In the genomic region with DNA sequence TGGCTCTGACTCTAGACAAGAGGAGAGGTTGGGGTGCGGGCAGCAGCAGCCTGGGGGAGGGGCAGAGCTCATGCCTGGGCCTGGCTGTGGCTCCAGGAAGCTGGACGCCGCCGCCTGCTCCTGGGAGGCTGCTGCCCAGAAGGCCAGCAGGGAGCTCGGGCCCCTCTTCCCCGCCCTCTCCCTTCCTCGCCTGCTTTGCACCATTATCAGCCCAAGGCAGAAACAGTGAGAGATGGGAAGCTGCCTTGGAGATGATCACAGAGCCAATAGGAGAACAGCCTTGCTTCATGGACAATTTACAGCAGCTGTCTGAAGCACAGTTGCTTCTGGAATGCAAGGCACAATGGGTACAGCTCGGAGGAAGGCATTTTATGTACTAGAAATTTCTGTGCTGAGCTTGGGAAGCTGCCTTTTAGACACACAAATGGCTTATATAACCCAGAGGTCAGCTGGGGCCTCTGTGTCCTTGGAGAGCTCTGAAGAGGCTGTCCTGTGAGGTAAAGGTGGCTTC, we compare ENCODE assay signal across 8 cellular contexts. TPM values are rescaled to one million over a fixed set of nuclear protein-coding genes. Genes with fewer than 3 reads are reported as not detected.
DNase-seq lines count a peak whose midpoint lies in the region; ATAC-seq and TF ChIP-seq lines count a peak whose summit lies in the region.

No MANE protein-coding gene starts in this region.

- TF ChIP-seq CTCF in H9 (conservative IDR thresholded peaks at IDR 0.05), result no peak

- H3K18ac ChIP-seq in H9 (ENCODE audit: insufficient read length, low read depth, low read length), result no peak overlapping the region

- H3K4me1 Mint-ChIP-seq in H9, result peaks cover 8 to 18% of the 10 kb centered on the region in 2 experiments

- H3K4me2 ChIP-seq in H9 (ENCODE audit: insufficient read depth, insufficient read length, low read length), result no peak overlapping the region

- no CpG with 5 or more reads among the region's 8 CpGs for WGBS in H9 (ENCODE audit: extremely low coverage, insufficient read length, low lambda C conversion rate)

- H3K27me3 ChIP-seq in H9 (ENCODE audit: insufficient read depth, low read length), result no peaks in the 10 kb centered on the region

- H4K20me1 ChIP-seq in H9 (ENCODE audit: control insufficient read depth, insufficient read depth, insufficient read length), result no peaks in the 10 kb centered on the region

- H3K79me2 ChIP-seq in H9 (ENCODE audit: insufficient read depth, low read length), result no peaks in the 10 kb centered on the region

- H2BK5ac ChIP-seq in H9 (ENCODE audit: insufficient read length, low read length), result no peak overlapping the region

- H3K14ac ChIP-seq in H9 (ENCODE audit: insufficient read depth, low read length), result no peak overlapping the region

- no peak overlapping the region for H2AK5ac ChIP-seq in H9 (ENCODE audit: insufficient read length, low read length)

- H3K36me3 Mint-ChIP-seq in H9 (ENCODE audit: insufficient read depth in 1 of 3, low read depth in 3 of 3), result no peaks in the 10 kb centered on the region

- H3K27ac Mint-ChIP-seq in H9, result no peak overlapping the region; a peak in 1 of 7 replicates

- DNase-seq in H9, result peak; percentile 65
- peak in 25 of 61 donors; percentile 2 to 72 (median 13) for DNase-seq in caudate nucleus (lab: John Stamatoyannopoulos, UW)
- DNase-seq in kidney tubule cell (ENCODE audit: low spot score), result peak; percentile 16
- DNase-seq in activated CD4-positive, alpha-beta T cell treated with anti-CD3 and anti-CD28 coated beads, Interleukin-2, amount 50 U/mL, for 48 hours, result no peak
- no peak for DNase-seq in NCI-H524 treated with DMSO at 0.1 percent for 48 hours (lab: John Stamatoyannopoulos, UW)
- no peak for DNase-seq in activated gamma-delta T cell (lab: John Stamatoyannopoulos, UW)

- no peak overlapping the region for H4K91ac ChIP-seq in H9 (ENCODE audit: insufficient read length, low read depth, low read length)

- no peak overlapping the region for H3K9ac ChIP-seq in H9 (ENCODE audit: extremely low read depth, insufficient read length, low read length)

- H3T11ph ChIP-seq in H9 (ENCODE audit: low read length), result no peak overlapping the region

- peaks cover 4% of the 10 kb centered on the region; the same call in 1 of the 2 replicates for H3K4me1 ChIP-seq in H9 (ENCODE audit: insufficient read depth, low read length)

- H4K8ac ChIP-seq in H9 (replicated peaks; ENCODE audit: insufficient read length, low read depth, low read length), result no peak overlapping the region

- H3K9me3 Mint-ChIP-seq in H9, result no peaks in the 10 kb centered on the region

- H3K23ac ChIP-seq in H9 (ENCODE audit: insufficient read length, low read depth, low read length), result no peak overlapping the region

- no peaks in the 10 kb centered on the region for H3K23me2 ChIP-seq in H9 (ENCODE audit: insufficient read length, low read depth, low read length, poor library complexity, severe bottlenecking)

- ATAC-seq in HG02759 (IDR thresholded peaks at IDR 0.05; ENCODE audit: unreplicated experiment), result no peak

- H2BK12ac ChIP-seq in H9 (ENCODE audit: insufficient read length, low read depth, low read length), result no peak overlapping the region

- no peak overlapping the region for H3K4me3 Mint-ChIP-seq in H9

- no peak overlapping the region for H4K5ac ChIP-seq in H9 (ENCODE audit: insufficient read length, low read depth, low read length)

- H3K4me3 ChIP-seq in skin epidermis, result no peak overlapping the region

- H2BK20ac ChIP-seq in H9 (ENCODE audit: low read depth, low read length, poor library complexity, severe bottlenecking), result no peak overlapping the region

- no peak overlapping the region for H2AFZ ChIP-seq in H9 (ENCODE audit: low read length)

- H2BK120ac ChIP-seq in H9 (ENCODE audit: low read depth, low read length, poor library complexity, severe bottlenecking), result no peak overlapping the region

- H3K27me3 Mint-ChIP-seq in H9 (ENCODE audit: low read depth), result peaks cover 21% of the 10 kb centered on the region

- H2BK15ac ChIP-seq in H9 (ENCODE audit: low read depth, low read length), result no peak overlapping the region

- no peak overlapping the region for H3K4ac ChIP-seq in H9 (ENCODE audit: low read depth, low read length)

- H3K27ac ChIP-seq in H9 (ENCODE audit: insufficient read length, low read depth, low read length) (no peak overlapping the region), caudate nucleus (ENCODE audit: low read depth, low read length) (peak overlapping the region; percentile 82), skin epidermis (peak overlapping the region in 12 of 21 experiments; percentile 18 to 90 (median 57))

- no peaks in the 10 kb centered on the region for H3K9me3 ChIP-seq in H9 (ENCODE audit: control insufficient read depth, low read depth, low read length)

- no peak overlapping the region for H3K56ac ChIP-seq in H9 (ENCODE audit: insufficient read length, low read depth, low read length)

- no peaks in the 10 kb centered on the region for H3K79me1 ChIP-seq in H9 (ENCODE audit: insufficient read depth, low read depth, low read length, poor library complexity, severe bottlenecking)

RNA-seq across cellular contexts. Expression of gene AFF3, which starts 55.3 kb away (rescaled TPM):
- 0.15 and 0.22 TPM in 2 replicates for total RNA-seq in H9 (2021)

Comparison
In these comparisons a context has a peak if more than half of its experiments do, and no peak if none do; other contexts are left out.
1. DNase-seq: peak in H9 (single experiment) and kidney tubule cell (single experiment); none in activated CD4-positive, alpha-beta T cell treated with anti-CD3 and anti-CD28 coated beads, Interleukin-2, amount 50 U/mL, for 48 hours (0 of 2), NCI-H524 treated with DMSO at 0.1 percent for 48 hours (single experiment) and activated gamma-delta T cell (single experiment).